In genomic region chr20:4813076-4813838, GRCh38 we compare ENCODE assay signal across 8 cellular contexts. TPM values are rescaled to one million over a fixed set of nuclear protein-coding genes. Genes with fewer than 3 reads are reported as not detected.
A peak's percentile ranks its signal among the peaks of the same experiment; 100 is the strongest.
DNase-seq lines count a peak whose midpoint lies in the region; ATAC-seq, FAIRE-seq and TF ChIP-seq lines count a peak whose summit lies in the region.

No MANE protein-coding gene starts in this region.

- H3K27ac Mint-ChIP-seq in stimulated activated naive CD8-positive, alpha-beta T cell treated with anti-CD3 and anti-CD28 coated beads, Interleukin-15, Interleukin-2, amounts not matched to agents 100 ng/mL and 50 ng/mL, for 24 hours, result peak overlapping the region; percentile 100

- peaks cover 24% of the 10 kb centered on the region for H3K36me3 Mint-ChIP-seq in stimulated activated naive CD8-positive, alpha-beta T cell treated with anti-CD3 and anti-CD28 coated beads, Interleukin-15, Interleukin-2, amounts not matched to agents 100 ng/mL and 50 ng/mL, for 24 hours (ENCODE audit: low read depth)

- H3K4me1 Mint-ChIP-seq in stimulated activated naive CD8-positive, alpha-beta T cell treated with anti-CD3 and anti-CD28 coated beads, Interleukin-15, Interleukin-2, amounts not matched to agents 100 ng/mL and 50 ng/mL, for 24 hours (ENCODE audit: low read depth), result peaks cover 70% of the 10 kb centered on the region

- H3K27me3 Mint-ChIP-seq in stimulated activated naive CD8-positive, alpha-beta T cell treated with anti-CD3 and anti-CD28 coated beads, Interleukin-15, Interleukin-2, amounts not matched to agents 100 ng/mL and 50 ng/mL, for 24 hours, result no peaks in the 10 kb centered on the region

- H3K4me3 Mint-ChIP-seq in stimulated activated naive CD8-positive, alpha-beta T cell treated with anti-CD3 and anti-CD28 coated beads, Interleukin-15, Interleukin-2, amounts not matched to agents 100 ng/mL and 50 ng/mL, for 24 hours, result peak overlapping the region; percentile 96

- H3K9me3 Mint-ChIP-seq in stimulated activated naive CD8-positive, alpha-beta T cell treated with anti-CD3 and anti-CD28 coated beads, Interleukin-15, Interleukin-2, amounts not matched to agents 100 ng/mL and 50 ng/mL, for 24 hours, result no peaks in the 10 kb centered on the region

- TF ChIP-seq CTCF in GM10266 (IDR thresholded peaks at IDR 0.05; ENCODE audit: control insufficient read depth, insufficient read depth, low read depth, missing control alignments), result no peak

- intact Hi-C loops in left ventricle myocardium superior (cut with micrococcal nuclease), result no loop called here

- ATAC-seq in HG02678 (IDR thresholded peaks at IDR 0.05; ENCODE audit: unreplicated experiment) (peak; percentile 18), left ventricle myocardium superior (peak; percentile 35)

- peak; percentile 59 for DNase-seq in GM10266 (ENCODE audit: extremely low spot score)
- peak; percentile 18 for DNase-seq in activated CD4-positive, alpha-beta T cell treated with anti-CD3 and anti-CD28 coated beads, Interleukin-2, amount 50 U/mL, for 1 hour
- peak; percentile 45 for DNase-seq in left ventricle myocardium superior
- no peak for DNase-seq in RKO (ENCODE audit: low spot score)
- no peak for DNase-seq in RCC 7860 (ENCODE audit: low spot score)
- no peak for DNase-seq in NCI-H146 treated with DMSO at 0.1 percent for 48 hours (lab: John Stamatoyannopoulos, UW; ENCODE audit: unreplicated experiment)

- no peak for FAIRE-seq in RCC 7860 (lab: Jason Lieb, UNC)

RNA-seq across cellular contexts. Expression of gene RASSF2, which starts 10.2 kb away (rescaled TPM):
- total RNA-seq in left ventricle myocardium superior, result 3.7 TPM

Comparison
In these comparisons a context has a peak if more than half of its experiments do, and no peak if none do; other contexts are left out.
1. DNase-seq: peak in GM10266 (single experiment), activated CD4-positive, alpha-beta T cell treated with anti-CD3 and anti-CD28 coated beads, Interleukin-2, amount 50 U/mL, for 1 hour (single experiment) and left ventricle myocardium superior (single experiment); none in RKO (single experiment), RCC 7860 (single experiment) and NCI-H146 treated with DMSO at 0.1 percent for 48 hours (single experiment).